Comparison of ENCODE assay signal across 14 cellular contexts in genomic region chrX:97787311-97787710, GRCh38.
A peak's percentile ranks its signal among the peaks of the same experiment; 100 is the strongest.
DNase-seq lines count a peak whose midpoint lies in the region; ATAC-seq and TF ChIP-seq lines count a peak whose summit lies in the region.
"Had no signal": no experiment of that assay in that cellular context is flagged by ENCODE, and none has a peak within 500 bp of the region (broad histone marks: within the 10 kb centered on the region; RNA-seq: fewer than 3 reads in every experiment).

No MANE protein-coding gene starts in this region.

- no peaks in the 10 kb centered on the region for H3K27me3 Mint-ChIP-seq in chondrocyte (ENCODE audit: low read depth)
- H3K27me3 Mint-ChIP-seq: B cell; CD4-positive, CD25-positive, alpha-beta regulatory T cell had no signal

- TF ChIP-seq CTCF in chondrocyte (IDR thresholded peaks at IDR 0.05), result no peak

- no peak overlapping the region for H3K27ac Mint-ChIP-seq in chondrocyte (ENCODE audit: unreplicated experiment)
- H3K27ac Mint-ChIP-seq: B cell; CD4-positive, CD25-positive, alpha-beta regulatory T cell; CD8-positive, alpha-beta T cell; HFFc6 had no signal

- peaks cover 14% of the 10 kb centered on the region for H3K9me3 Mint-ChIP-seq in chondrocyte (ENCODE audit: low read depth)
- H3K9me3 Mint-ChIP-seq: HFFc6 had no signal

- H3K4me3 Mint-ChIP-seq in chondrocyte (ENCODE audit: unreplicated experiment), result no peak overlapping the region
- H3K4me3 Mint-ChIP-seq: B cell; CD4-positive, CD25-positive, alpha-beta regulatory T cell; CD8-positive, alpha-beta T cell; HFFc6 had no signal

- intact Hi-C loops in left colon (cut with DNase I, micrococcal nuclease), result no loop called here

- H3K36me3 Mint-ChIP-seq in chondrocyte (ENCODE audit: low read depth), result no peaks in the 10 kb centered on the region
- H3K36me3 Mint-ChIP-seq: CD4-positive, CD25-positive, alpha-beta regulatory T cell; CD8-positive, alpha-beta T cell had no signal

- no peak for DNase-seq in activated T-cell treated with anti-CD3 and anti-CD28 coated beads, Interleukin-2, amount 50 U/mL, for 1 hour
- DNase-seq in chondrocyte (ENCODE audit: low spot score) (no peak), left colon (no peak)
- DNase-seq: Caco-2; CD4-positive, CD25-positive, alpha-beta regulatory T cell; CD8-positive, alpha-beta T cell; DMS153; DND-41; GOT3; HFFc6 had no signal

- no peaks in the 10 kb centered on the region for H3K4me1 Mint-ChIP-seq in chondrocyte (ENCODE audit: low read depth)
- H3K4me1 Mint-ChIP-seq: B cell; CD4-positive, CD25-positive, alpha-beta regulatory T cell had no signal

- ATAC-seq in GM18868 (IDR thresholded peaks at IDR 0.05; ENCODE audit: unreplicated experiment), result peak; percentile 59
- peak; percentile 46 for ATAC-seq in HG02870 (IDR thresholded peaks at IDR 0.05; ENCODE audit: unreplicated experiment)
- peak; percentile 51 for ATAC-seq in HG02938 (IDR thresholded peaks at IDR 0.05; ENCODE audit: unreplicated experiment)
- ATAC-seq in left colon, result no peak
- ATAC-seq: CD8-positive, alpha-beta T cell had no signal
